Comparison of ENCODE assay signal across 23 cellular contexts in genomic region chr10:7593905-7594304, GRCh38.
DNase-seq lines count a peak whose midpoint lies in the region; ATAC-seq and TF ChIP-seq lines count a peak whose summit lies in the region.
"Had no signal": no experiment of that assay in that cellular context is flagged by ENCODE, and none has a peak within 500 bp of the region (broad histone marks: within the 10 kb centered on the region; RNA-seq: fewer than 3 reads in every experiment).

No MANE protein-coding gene starts in this region.

- no peaks in the 10 kb centered on the region for H3K9me3 ChIP-seq in heart right ventricle
- H3K9me3 ChIP-seq: BE2C, SJCRH30 had no signal

- WGBS in heart right ventricle, 2 donors: 59 to 68% methylated on average over 4 of the region's 4 CpGs

- H3K4me1 ChIP-seq in heart right ventricle (peaks cover 0 to 9% (median 5%) of the 10 kb centered on the region in 9 donors), rectal smooth muscle tissue (ENCODE audit: control insufficient read depth, insufficient read depth, low read length) (peaks cover 16% of the 10 kb centered on the region)
- H3K4me1 ChIP-seq: BE2C, SJCRH30 had no signal

- H3K27ac ChIP-seq in heart right ventricle (peak overlapping the region in 1 of 10 donors; percentile 23), rectal smooth muscle tissue (ENCODE audit: low read depth, low read length) (peak overlapping the region; percentile 92)
- H3K27ac ChIP-seq: 22Rv1, HL-60, KMS-11, SJCRH30 had no signal

- H3K4me3 ChIP-seq in heart right ventricle (no peak overlapping the region), rectal smooth muscle tissue (ENCODE audit: low read length) (no peak overlapping the region), foreskin fibroblast (ENCODE audit: low read depth in 1 of 2, low read length in 2 of 2) (no peak overlapping the region)
- H3K4me3 ChIP-seq: SJCRH30 had no signal

- DNase-seq in Right ventricle myocardium inferior (ENCODE audit: missing footprints): no peak
- no peak for DNase-seq in heart right ventricle
- DNase-seq in islet precursor cell: peak; percentile 35
- no peak for DNase-seq in foreskin fibroblast
- DNase-seq in 8988T: no peak
- no peak for DNase-seq in NOMO-1 treated with DMSO at 0.1 percent for 48 hours (lab: John Stamatoyannopoulos, UW; ENCODE audit: unreplicated experiment)
- DNase-seq: ACHN; BE2C; CD8-positive, alpha-beta memory T cell; DMS 273 treated with DMSO at 0.1 percent for 48 hours; DMS79 treated with DMSO at 0.1 percent for 48 hours; NCI-H1048; NCI-H1417; NCI-H1694; NCI-H2029 treated with DMSO at 0.1 percent for 48 hours; NCI-H2227 treated with DMSO at 0.1 percent for 48 hours; NCI-H69; OCI-M1; SJCRH30 had no signal

- H3K36me3 ChIP-seq in heart right ventricle (peaks cover 0 to 1% (median 0%) of the 10 kb centered on the region in 9 donors), rectal smooth muscle tissue (ENCODE audit: control insufficient read depth, insufficient read depth, low read length) (no peaks in the 10 kb centered on the region)
- H3K36me3 ChIP-seq: BE2C, SJCRH30 had no signal

- no peak for TF ChIP-seq CTCF in heart right ventricle (IDR thresholded peaks at IDR 0.05)
- no peak for TF ChIP-seq CTCF in foreskin fibroblast (IDR thresholded peaks at IDR 0.05; ENCODE audit: low read depth, low read length)

- intact Hi-C loops in Right ventricle myocardium inferior (cut with DNase I) (no loop called here), heart right ventricle (cut with DNase I) (loop anchor here in 1 of 10 donors (1.0 kb wide), 1 partner anchor 29 kb away; no protein-coding TSS in a partner anchor)

- H3K9ac ChIP-seq in rectal smooth muscle tissue (ENCODE audit: low read length): no peak overlapping the region
- H3K9ac ChIP-seq: KMS-11 had no signal

- peak; percentile 44 for ATAC-seq in Right ventricle myocardium inferior
- ATAC-seq in heart right ventricle: no peak

- H3K27me3 ChIP-seq in heart right ventricle: no peaks in the 10 kb centered on the region
- no peaks in the 10 kb centered on the region for H3K27me3 ChIP-seq in rectal smooth muscle tissue (ENCODE audit: control insufficient read depth, insufficient read depth, low read length)
- H3K27me3 ChIP-seq: SJCRH30 had no signal
